1 cellular context compared by ENCODE assay signal in the genomic region with DNA sequence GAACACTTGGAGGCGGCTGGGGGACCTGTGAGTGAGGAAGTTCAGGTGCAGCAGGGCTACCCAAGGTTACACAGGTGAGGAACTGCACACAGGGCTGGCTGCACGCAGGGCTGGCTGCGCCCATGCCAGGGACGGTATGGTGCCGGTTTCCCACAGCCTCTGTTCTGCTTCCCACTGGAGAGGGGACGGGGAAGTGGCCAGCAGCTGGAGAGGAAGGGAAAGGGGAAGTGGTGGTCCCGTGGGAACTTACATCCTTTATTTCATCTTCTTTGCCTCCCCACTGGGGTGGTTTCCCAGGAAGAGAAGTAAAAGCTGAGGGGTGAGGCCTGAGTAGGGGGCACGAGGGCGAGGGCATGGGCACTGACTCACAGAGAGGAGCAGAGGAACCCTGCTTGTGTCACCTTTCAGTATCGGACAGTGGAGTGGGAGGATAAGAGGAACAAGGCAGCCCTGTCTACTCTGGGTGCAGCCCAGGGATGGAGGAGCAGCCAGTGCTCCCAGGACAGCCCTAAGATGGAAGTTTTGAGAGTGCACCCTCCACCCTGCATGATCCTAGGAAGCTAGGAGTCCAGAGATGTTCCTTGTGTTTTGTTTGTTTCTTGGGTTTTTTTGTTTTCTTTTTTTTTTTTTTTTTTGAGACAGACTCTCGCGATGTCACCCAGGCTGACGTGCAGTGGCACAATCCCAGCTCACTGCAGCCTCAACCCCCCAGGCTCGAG.
TF ChIP-seq lines count a peak whose summit lies in the region.

No MANE protein-coding gene starts in this region.

TF ChIP-seq in GM23338, 12 proteins besides CTCF, POLR2A, EP300 and RAD21 (continued from another document):
- TF ChIP-seq, protein P1, sequence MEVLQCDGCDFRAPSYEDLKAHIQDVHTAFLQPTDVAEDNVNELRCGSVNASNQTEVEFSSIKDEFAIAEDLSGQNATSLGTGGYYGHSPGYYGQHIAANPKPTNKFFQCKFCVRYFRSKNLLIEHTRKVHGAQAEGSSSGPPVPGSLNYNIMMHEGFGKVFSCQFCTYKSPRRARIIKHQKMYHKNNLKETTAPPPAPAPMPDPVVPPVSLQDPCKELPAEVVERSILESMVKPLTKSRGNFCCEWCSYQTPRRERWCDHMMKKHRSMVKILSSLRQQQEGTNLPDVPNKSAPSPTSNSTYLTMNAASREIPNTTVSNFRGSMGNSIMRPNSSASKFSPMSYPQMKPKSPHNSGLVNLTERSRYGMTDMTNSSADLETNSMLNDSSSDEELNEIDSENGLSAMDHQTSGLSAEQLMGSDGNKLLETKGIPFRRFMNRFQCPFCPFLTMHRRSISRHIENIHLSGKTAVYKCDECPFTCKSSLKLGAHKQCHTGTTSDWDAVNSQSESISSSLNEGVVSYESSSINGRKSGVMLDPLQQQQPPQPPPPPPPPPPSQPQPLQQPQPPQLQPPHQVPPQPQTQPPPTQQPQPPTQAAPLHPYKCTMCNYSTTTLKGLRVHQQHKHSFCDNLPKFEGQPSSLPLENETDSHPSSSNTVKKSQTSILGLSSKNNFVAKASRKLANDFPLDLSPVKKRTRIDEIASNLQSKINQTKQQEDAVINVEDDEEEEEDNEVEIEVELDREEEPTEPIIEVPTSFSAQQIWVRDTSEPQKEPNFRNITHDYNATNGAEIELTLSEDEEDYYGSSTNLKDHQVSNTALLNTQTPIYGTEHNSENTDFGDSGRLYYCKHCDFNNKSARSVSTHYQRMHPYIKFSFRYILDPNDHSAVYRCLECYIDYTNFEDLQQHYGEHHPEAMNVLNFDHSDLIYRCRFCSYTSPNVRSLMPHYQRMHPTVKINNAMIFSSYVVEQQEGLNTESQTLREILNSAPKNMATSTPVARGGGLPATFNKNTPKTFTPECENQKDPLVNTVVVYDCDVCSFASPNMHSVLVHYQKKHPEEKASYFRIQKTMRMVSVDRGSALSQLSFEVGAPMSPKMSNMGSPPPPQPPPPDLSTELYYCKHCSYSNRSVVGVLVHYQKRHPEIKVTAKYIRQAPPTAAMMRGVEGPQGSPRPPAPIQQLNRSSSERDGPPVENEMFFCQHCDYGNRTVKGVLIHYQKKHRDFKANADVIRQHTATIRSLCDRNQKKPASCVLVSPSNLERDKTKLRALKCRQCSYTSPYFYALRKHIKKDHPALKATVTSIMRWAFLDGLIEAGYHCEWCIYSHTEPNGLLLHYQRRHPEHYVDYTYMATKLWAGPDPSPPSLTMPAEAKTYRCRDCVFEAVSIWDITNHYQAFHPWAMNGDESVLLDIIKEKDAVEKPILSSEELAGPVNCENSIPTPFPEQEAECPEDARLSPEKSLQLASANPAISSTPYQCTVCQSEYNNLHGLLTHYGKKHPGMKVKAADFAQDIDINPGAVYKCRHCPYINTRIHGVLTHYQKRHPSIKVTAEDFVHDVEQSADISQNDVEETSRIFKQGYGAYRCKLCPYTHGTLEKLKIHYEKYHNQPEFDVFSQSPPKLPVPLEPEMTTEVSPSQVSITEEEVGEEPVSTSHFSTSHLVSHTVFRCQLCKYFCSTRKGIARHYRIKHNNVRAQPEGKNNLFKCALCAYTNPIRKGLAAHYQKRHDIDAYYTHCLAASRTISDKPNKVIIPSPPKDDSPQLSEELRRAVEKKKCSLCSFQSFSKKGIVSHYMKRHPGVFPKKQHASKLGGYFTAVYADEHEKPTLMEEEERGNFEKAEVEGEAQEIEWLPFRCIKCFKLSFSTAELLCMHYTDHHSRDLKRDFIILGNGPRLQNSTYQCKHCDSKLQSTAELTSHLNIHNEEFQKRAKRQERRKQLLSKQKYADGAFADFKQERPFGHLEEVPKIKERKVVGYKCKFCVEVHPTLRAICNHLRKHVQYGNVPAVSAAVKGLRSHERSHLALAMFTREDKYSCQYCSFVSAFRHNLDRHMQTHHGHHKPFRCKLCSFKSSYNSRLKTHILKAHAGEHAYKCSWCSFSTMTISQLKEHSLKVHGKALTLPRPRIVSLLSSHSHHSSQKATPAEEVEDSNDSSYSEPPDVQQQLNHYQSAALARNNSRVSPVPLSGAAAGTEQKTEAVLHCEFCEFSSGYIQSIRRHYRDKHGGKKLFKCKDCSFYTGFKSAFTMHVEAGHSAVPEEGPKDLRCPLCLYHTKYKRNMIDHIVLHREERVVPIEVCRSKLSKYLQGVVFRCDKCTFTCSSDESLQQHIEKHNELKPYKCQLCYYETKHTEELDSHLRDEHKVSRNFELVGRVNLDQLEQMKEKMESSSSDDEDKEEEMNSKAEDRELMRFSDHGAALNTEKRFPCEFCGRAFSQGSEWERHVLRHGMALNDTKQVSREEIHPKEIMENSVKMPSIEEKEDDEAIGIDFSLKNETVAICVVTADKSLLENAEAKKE (CRISPR knock-in tag; IDR thresholded peaks at IDR 0.05), result no peak
- TF ChIP-seq JUNB (IDR thresholded peaks at IDR 0.05; ENCODE audit: unreplicated experiment), result no peak
- no peak for TF ChIP-seq STAT1 (IDR thresholded peaks at IDR 0.05; ENCODE audit: unreplicated experiment)
- TF ChIP-seq EZH2 (IDR thresholded peaks at IDR 0.05; ENCODE audit: low read depth, unreplicated experiment), result no peak
- TF ChIP-seq, protein P2, sequence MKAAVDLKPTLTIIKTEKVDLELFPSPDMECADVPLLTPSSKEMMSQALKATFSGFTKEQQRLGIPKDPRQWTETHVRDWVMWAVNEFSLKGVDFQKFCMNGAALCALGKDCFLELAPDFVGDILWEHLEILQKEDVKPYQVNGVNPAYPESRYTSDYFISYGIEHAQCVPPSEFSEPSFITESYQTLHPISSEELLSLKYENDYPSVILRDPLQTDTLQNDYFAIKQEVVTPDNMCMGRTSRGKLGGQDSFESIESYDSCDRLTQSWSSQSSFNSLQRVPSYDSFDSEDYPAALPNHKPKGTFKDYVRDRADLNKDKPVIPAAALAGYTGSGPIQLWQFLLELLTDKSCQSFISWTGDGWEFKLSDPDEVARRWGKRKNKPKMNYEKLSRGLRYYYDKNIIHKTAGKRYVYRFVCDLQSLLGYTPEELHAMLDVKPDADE (IDR thresholded peaks at IDR 0.05), result no peak
- TF ChIP-seq POLR2AphosphoS5 (IDR thresholded peaks at IDR 0.05; ENCODE audit: low read depth), result no peak
- no peak for TF ChIP-seq EZH2phosphoT487 (IDR thresholded peaks at IDR 0.05; ENCODE audit: unreplicated experiment)
- no peak for TF ChIP-seq ZNF331 (CRISPR knock-in tag; IDR thresholded peaks at IDR 0.05; ENCODE audit: low read depth)
- TF ChIP-seq, protein P3, sequence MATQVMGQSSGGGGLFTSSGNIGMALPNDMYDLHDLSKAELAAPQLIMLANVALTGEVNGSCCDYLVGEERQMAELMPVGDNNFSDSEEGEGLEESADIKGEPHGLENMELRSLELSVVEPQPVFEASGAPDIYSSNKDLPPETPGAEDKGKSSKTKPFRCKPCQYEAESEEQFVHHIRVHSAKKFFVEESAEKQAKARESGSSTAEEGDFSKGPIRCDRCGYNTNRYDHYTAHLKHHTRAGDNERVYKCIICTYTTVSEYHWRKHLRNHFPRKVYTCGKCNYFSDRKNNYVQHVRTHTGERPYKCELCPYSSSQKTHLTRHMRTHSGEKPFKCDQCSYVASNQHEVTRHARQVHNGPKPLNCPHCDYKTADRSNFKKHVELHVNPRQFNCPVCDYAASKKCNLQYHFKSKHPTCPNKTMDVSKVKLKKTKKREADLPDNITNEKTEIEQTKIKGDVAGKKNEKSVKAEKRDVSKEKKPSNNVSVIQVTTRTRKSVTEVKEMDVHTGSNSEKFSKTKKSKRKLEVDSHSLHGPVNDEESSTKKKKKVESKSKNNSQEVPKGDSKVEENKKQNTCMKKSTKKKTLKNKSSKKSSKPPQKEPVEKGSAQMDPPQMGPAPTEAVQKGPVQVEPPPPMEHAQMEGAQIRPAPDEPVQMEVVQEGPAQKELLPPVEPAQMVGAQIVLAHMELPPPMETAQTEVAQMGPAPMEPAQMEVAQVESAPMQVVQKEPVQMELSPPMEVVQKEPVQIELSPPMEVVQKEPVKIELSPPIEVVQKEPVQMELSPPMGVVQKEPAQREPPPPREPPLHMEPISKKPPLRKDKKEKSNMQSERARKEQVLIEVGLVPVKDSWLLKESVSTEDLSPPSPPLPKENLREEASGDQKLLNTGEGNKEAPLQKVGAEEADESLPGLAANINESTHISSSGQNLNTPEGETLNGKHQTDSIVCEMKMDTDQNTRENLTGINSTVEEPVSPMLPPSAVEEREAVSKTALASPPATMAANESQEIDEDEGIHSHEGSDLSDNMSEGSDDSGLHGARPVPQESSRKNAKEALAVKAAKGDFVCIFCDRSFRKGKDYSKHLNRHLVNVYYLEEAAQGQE (IDR thresholded peaks at IDR 0.05; ENCODE audit: unreplicated experiment), result no peak
- no peak for TF ChIP-seq ZNF114 (CRISPR knock-in tag; IDR thresholded peaks at IDR 0.05)
